In genomic region chr9:18684608-18685317, GRCh38 we compare ENCODE assay signal across 22 cellular contexts.
A peak's percentile ranks its signal among the peaks of the same experiment; 100 is the strongest.
DNase-seq lines count a peak whose midpoint lies in the region; TF ChIP-seq lines count a peak whose summit lies in the region.
"Had no signal": no experiment of that assay in that cellular context is flagged by ENCODE, and none has a peak within 500 bp of the region (broad histone marks: within the 10 kb centered on the region; RNA-seq: fewer than 3 reads in every experiment).

No MANE protein-coding gene starts in this region.

- POLR2A ChIA-PET in MCF 10A (lab: Yijun Ruan, JAX), result interaction anchor here (0.7 to 2.4 kb wide), 3 partner anchors 9 to 440 kb away, joined by 4 to 7 read pairs (median 4); no protein-coding TSS in a partner anchor

- H3K27me3 Mint-ChIP-seq in HFFc6 (ENCODE audit: insufficient read depth) (peaks cover 3% of the 10 kb centered on the region; the same call in 1 of the 2 replicates), MCF 10A (ENCODE audit: insufficient read depth, unreplicated experiment) (no peaks in the 10 kb centered on the region)
- H3K27me3 Mint-ChIP-seq: activated B cell treated with CpG ODN at 0.5 μM for 24 hours had no signal

- DNase-seq in HFFc6 (no peak), cerebellar cortex (ENCODE audit: low spot score) (peak; percentile 6), midbrain (lab: John Stamatoyannopoulos, UW) (peak; percentile 30), superior temporal gyrus (ENCODE audit: extremely low spot score) (peak; percentile 21), MCF 10A (ENCODE audit: unreplicated experiment) (no peak), NCI-H82 treated with DMSO at 0.1 percent for 48 hours (lab: John Stamatoyannopoulos, UW; ENCODE audit: unreplicated experiment) (no peak)
- DNase-seq in effector CD8-positive, alpha-beta T cell (lab: John Stamatoyannopoulos, UW), result no peak
- DNase-seq in stimulated activated naive CD4-positive, alpha-beta T cell (lab: John Stamatoyannopoulos, UW), result no peak
- DNase-seq: activated B cell treated with CpG ODN at 0.5 μM for 24 hours; activated CD4-positive, alpha-beta T cell treated with anti-CD3 and anti-CD28 coated beads, Interleukin-2, amount 50 U/mL, for 48 hours; activated CD8-positive, alpha-beta memory T cell treated with anti-CD3 and anti-CD28 coated beads, Interleukin-2, amount 50 U/mL, for 4 hours; central memory CD4-positive, alpha-beta T cell; dorsolateral prefrontal cortex; H9; NCI-H1092 treated with DMSO at 0.1 percent for 48 hours; NCI-H2029; NCI-H2227 treated with DMSO at 0.1 percent for 48 hours; NCI-H748 treated with DMSO at 0.1 percent for 48 hours; pancreas had no signal

- no peak for TF ChIP-seq CTCF in HFFc6 (IDR thresholded peaks at IDR 0.05)
- no peak for TF ChIP-seq CTCF in MCF 10A (IDR thresholded peaks at IDR 0.05; ENCODE audit: unreplicated experiment)

- H3K9me3 Mint-ChIP-seq in HFFc6 (no peaks in the 10 kb centered on the region), MCF 10A (ENCODE audit: unreplicated experiment) (no peaks in the 10 kb centered on the region)
- H3K9me3 Mint-ChIP-seq: activated B cell treated with CpG ODN at 0.5 μM for 24 hours; activated naive CD4-positive, alpha-beta T cell treated with anti-CD3 and anti-CD28 coated beads, Interleukin-2, amount 50 U/mL, for 72 hours; H9; mesothelial cell of epicardium; natural killer cell treated with Interleukin-12 subunit alpha and Interleukin-12 subunit beta and Interleukin-15 and Interleukin-18, amount 100 ng/mL, for 72 hours had no signal

- H3K27ac Mint-ChIP-seq in HFFc6, result peak overlapping the region; percentile 6; the same call in 1 of the 2 replicates
- no peak overlapping the region for H3K27ac Mint-ChIP-seq in MCF 10A (ENCODE audit: low read depth, unreplicated experiment)
- H3K27ac Mint-ChIP-seq: activated B cell treated with CpG ODN at 0.5 μM for 24 hours; activated naive CD4-positive, alpha-beta T cell treated with anti-CD3 and anti-CD28 coated beads, Interleukin-2, amount 50 U/mL, for 72 hours; mesothelial cell of epicardium; natural killer cell treated with Interleukin-12 subunit alpha and Interleukin-12 subunit beta and Interleukin-15 and Interleukin-18, amount 100 ng/mL, for 72 hours had no signal

- no TSS peak for BruUV-seq in MCF 10A (replicated peaks; lab: Mats Ljungman, UMichigan)

- intact Hi-C loops in MCF 10A (cut with micrococcal nuclease), result no loop called here

- peaks cover 3% of the 10 kb centered on the region; the same call in 1 of the 2 replicates for H3K4me1 Mint-ChIP-seq in HFFc6 (ENCODE audit: low read depth)
- no peaks in the 10 kb centered on the region for H3K4me1 Mint-ChIP-seq in MCF 10A (ENCODE audit: insufficient read depth, unreplicated experiment)
- H3K4me1 Mint-ChIP-seq: activated B cell treated with CpG ODN at 0.5 μM for 24 hours, H9 had no signal

- CTCF ChIA-PET in MCF 10A (lab: Yijun Ruan, JAX), result interaction anchor here (0.8 kb wide), 1 partner anchor 22 kb away, joined by 3 read pairs; no protein-coding TSS in a partner anchor

- H3K36me3 Mint-ChIP-seq in HFFc6 (ENCODE audit: low read depth), result peaks cover 32% of the 10 kb centered on the region
- no peaks in the 10 kb centered on the region for H3K36me3 Mint-ChIP-seq in MCF 10A (ENCODE audit: insufficient read depth, unreplicated experiment)
- H3K36me3 Mint-ChIP-seq: activated naive CD4-positive, alpha-beta T cell treated with anti-CD3 and anti-CD28 coated beads, Interleukin-2, amount 50 U/mL, for 72 hours; mesothelial cell of epicardium; natural killer cell treated with Interleukin-12 subunit alpha and Interleukin-12 subunit beta and Interleukin-15 and Interleukin-18, amount 100 ng/mL, for 72 hours had no signal

- H3K4me3 Mint-ChIP-seq in HFFc6, result no peak overlapping the region
- H3K4me3 Mint-ChIP-seq in MCF 10A (ENCODE audit: unreplicated experiment), result no peak overlapping the region
- H3K4me3 Mint-ChIP-seq: activated B cell treated with CpG ODN at 0.5 μM for 24 hours; H9; mesothelial cell of epicardium; natural killer cell treated with Interleukin-12 subunit alpha and Interleukin-12 subunit beta and Interleukin-15 and Interleukin-18, amount 100 ng/mL, for 72 hours had no signal

Comparison
In these comparisons a context has a peak if more than half of its experiments do, and no peak if none do; other contexts are left out.
1. DNase-seq: peak in cerebellar cortex (single experiment), midbrain (single experiment) and superior temporal gyrus (single experiment); none in HFFc6 (single experiment), effector CD8-positive, alpha-beta T cell (single experiment), MCF 10A (single experiment), NCI-H82 treated with DMSO at 0.1 percent for 48 hours (single experiment) and stimulated activated naive CD4-positive, alpha-beta T cell (0 of 6).